1 cellular context compared by ENCODE assay signal in the genomic region with DNA sequence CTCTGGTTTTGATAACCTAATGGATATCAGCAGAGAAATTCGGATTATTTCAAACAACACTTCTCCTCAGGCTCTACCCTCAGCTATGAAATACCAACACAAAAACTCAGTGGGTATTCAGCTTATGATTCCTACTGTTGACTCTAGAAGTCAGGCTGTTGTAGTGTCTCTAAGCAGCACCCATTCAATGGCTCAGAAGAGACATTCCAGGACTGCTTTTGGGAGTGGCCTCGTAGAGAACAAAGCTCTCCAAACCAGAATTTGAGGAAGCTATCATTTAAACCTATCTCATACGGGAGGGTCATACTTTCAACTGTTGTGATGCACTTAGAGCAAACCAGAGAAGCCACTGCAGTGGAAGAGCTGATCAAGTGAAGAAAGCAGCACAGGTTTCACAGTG.
TF ChIP-seq lines count a peak whose summit lies in the region.

No MANE protein-coding gene starts in this region.

TF ChIP-seq in HepG2, 621 proteins besides CTCF, POLR2A, EP300 and RAD21:
- TF ChIP-seq ZNF33A (CRISPR knock-in tag; IDR thresholded peaks at IDR 0.05; ENCODE audit: borderline replicate concordance) (no peak), ZNF775 (CRISPR knock-in tag; IDR thresholded peaks at IDR 0.05; ENCODE audit: borderline replicate concordance) (no peak), TEAD3 (CRISPR knock-in tag; optimal IDR thresholded peaks at IDR 0.05; ENCODE audit: borderline replicate concordance) (peak; percentile 13)
- TF ChIP-seq, protein P1, sequence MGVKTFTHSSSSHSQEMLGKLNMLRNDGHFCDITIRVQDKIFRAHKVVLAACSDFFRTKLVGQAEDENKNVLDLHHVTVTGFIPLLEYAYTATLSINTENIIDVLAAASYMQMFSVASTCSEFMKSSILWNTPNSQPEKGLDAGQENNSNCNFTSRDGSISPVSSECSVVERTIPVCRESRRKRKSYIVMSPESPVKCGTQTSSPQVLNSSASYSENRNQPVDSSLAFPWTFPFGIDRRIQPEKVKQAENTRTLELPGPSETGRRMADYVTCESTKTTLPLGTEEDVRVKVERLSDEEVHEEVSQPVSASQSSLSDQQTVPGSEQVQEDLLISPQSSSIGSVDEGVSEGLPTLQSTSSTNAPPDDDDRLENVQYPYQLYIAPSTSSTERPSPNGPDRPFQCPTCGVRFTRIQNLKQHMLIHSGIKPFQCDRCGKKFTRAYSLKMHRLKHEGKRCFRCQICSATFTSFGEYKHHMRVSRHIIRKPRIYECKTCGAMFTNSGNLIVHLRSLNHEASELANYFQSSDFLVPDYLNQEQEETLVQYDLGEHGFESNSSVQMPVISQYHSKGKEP (CRISPR knock-in tag; IDR thresholded peaks at IDR 0.05), result no peak
